ENCODE assay signal across 1 cellular context in genomic region chr16:50863673-50864144, GRCh38.
TF ChIP-seq lines count a peak whose summit lies in the region.

No MANE protein-coding gene starts in this region.

TF ChIP-seq in SK-N-SH treated with all-trans-retinoic acid at 6 μM for 48 hours, 23 proteins besides CTCF, POLR2A, EP300 and RAD21 (continued from another document):
- no peak for TF ChIP-seq POU6F1 (CRISPR knock-in tag; IDR thresholded peaks at IDR 0.05; ENCODE audit: borderline replicate concordance, low read depth)
TF ChIP-seq in SK-N-SH treated with all-trans-retinoic acid at 6 μM for 48 hours: peak in this region for 0.
